In the genomic region with DNA sequence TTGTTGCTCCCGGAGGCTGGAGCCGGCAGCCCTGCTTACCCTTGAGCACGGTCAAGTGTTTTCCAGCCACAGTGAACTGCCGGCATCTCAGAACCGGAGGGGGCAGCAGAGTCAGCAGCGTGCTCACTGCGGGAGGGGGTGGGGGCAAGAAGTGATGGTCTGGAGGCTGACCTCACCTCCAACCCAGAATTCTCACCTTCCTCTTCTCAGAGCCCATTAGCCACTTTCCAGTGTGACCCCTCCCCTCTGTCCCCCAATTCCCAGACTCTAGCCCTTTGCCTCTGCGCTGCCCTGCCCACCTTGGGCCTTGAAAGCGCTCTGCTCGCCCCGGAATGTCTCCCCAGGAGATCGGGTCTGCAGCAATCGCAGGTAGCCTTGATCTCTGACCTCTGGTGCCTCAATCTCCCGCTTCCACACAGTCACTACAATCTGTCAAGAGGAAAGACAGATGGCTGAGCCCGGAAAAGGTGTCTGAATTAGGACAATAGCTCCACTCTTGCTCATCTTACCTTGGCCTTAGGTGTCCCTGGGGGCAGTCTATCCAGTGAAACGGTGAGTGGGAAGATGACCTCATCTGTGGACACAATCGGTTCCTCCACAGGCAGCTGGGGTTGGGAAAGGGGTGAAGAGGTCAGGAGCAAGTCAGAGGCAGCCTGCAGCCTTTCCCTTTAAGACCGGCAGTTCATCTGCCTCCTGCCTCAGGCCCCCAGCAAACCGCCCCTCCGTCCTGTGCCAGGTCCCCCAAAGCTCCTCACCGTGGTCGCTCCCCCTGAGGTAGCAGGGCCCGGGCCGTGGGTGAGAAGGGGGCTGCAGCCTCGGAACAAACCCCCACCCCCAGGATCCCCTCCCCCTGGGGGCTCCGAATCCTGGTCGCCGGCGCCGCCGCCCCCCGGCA, we compare ENCODE assay signal across 8 cellular contexts. TPM values are rescaled to one million over a fixed set of nuclear protein-coding genes. Genes with fewer than 3 reads are reported as not detected.
DNase-seq lines count a peak whose midpoint lies in the region; ATAC-seq, FAIRE-seq and TF ChIP-seq lines count a peak whose summit lies in the region.

No MANE protein-coding gene starts in this region.

- peaks cover 16% of the 10 kb centered on the region for H3K36me3 Mint-ChIP-seq in stimulated activated memory B cell treated with anti-CD40 and anti-IgM and Interleukin-4, amounts not matched to agents 10 μg/mL and 1 μg/mL and 100 μg/mL, for 72 hours

- peak; percentile 80 for ATAC-seq in K562
- ATAC-seq in stimulated activated memory B cell treated with anti-CD40 and anti-IgM and Interleukin-4, amounts not matched to agents 10 μg/mL and 1 μg/mL and 100 μg/mL, for 72 hours, result peak; percentile 21
- ATAC-seq in HG03521 (IDR thresholded peaks at IDR 0.05; ENCODE audit: unreplicated experiment), result no peak
- ATAC-seq in GM21737 (IDR thresholded peaks at IDR 0.05; ENCODE audit: unreplicated experiment), result no peak

- H4K20me1 ChIP-seq in K562 (replicated peaks; ENCODE audit: control insufficient read depth, insufficient read depth, low read length), result peaks cover 10% of the 10 kb centered on the region

- H3K9me3 Mint-ChIP-seq in stimulated activated memory B cell treated with anti-CD40 and anti-IgM and Interleukin-4, amounts not matched to agents 10 μg/mL and 1 μg/mL and 100 μg/mL, for 72 hours, result no peaks in the 10 kb centered on the region

- H3K4me3 Mint-ChIP-seq in stimulated activated memory B cell treated with anti-CD40 and anti-IgM and Interleukin-4, amounts not matched to agents 10 μg/mL and 1 μg/mL and 100 μg/mL, for 72 hours, result peak overlapping the region; percentile 85

- TF ChIP-seq RAD21 in K562 (CRISPR knock-in tag; conservative IDR thresholded peaks at IDR 0.05 in 1 of 2, IDR thresholded peaks at IDR 0.05 in 1 of 2), result peak; percentile 8 to 40; a peak in 2 of 4 replicates

- peaks cover 30% of the 10 kb centered on the region for H3K79me2 ChIP-seq in K562 (ENCODE audit: control insufficient read depth, insufficient read depth, low read length)

- H3K27me3 Mint-ChIP-seq in stimulated activated memory B cell treated with anti-CD40 and anti-IgM and Interleukin-4, amounts not matched to agents 10 μg/mL and 1 μg/mL and 100 μg/mL, for 72 hours, result no peaks in the 10 kb centered on the region

- peaks cover 46% of the 10 kb centered on the region for H3K4me1 Mint-ChIP-seq in stimulated activated memory B cell treated with anti-CD40 and anti-IgM and Interleukin-4, amounts not matched to agents 10 μg/mL and 1 μg/mL and 100 μg/mL, for 72 hours

- peak overlapping the region; percentile 91 for H3K27ac ChIP-seq in K562 (ENCODE audit: extremely low read depth, low read depth, low read length)

- POLR2A ChIA-PET in K562 (lab: Yijun Ruan, JAX), result interaction anchor here (0.7 to 2.1 kb wide), 7 partner anchors 10 to 140 kb away, joined by 3 to 8 read pairs (median 3); no protein-coding TSS in a partner anchor

- H3K4me2 ChIP-seq in K562 (ENCODE audit: insufficient read depth, low read length), result peak overlapping the region; percentile 89

- peaks cover 4% of the 10 kb centered on the region for H3K36me3 ChIP-seq in MG63
- H3K36me3 ChIP-seq in K562 (ENCODE audit: control insufficient read depth, insufficient read depth, low read length), result peaks cover 45% of the 10 kb centered on the region

- DNase-seq in MG63 (peak; percentile 45), K562 (ENCODE audit: extremely low read depth in 1 of 4, low spot score in 3 of 4) (peak; percentile 62 to 88 (median 73)), iPS-NIHi7 (ENCODE audit: extremely low spot score) (peak; percentile 40), T-helper 9 cell (no peak)

- H2AFZ ChIP-seq in K562 (ENCODE audit: low read depth, low read length), result no peak overlapping the region

- intact Hi-C loops in K562 (cut with micrococcal nuclease), result loop anchor here (1.0 to 5.0 kb wide), 3 partner anchors 10 to 115 kb away; no protein-coding TSS in a partner anchor

- CTCF ChIA-PET in K562 (lab: Yijun Ruan, JAX; ENCODE audit: low intra/inter-chr PET ratio), result no interaction called here

- peaks cover 30 to 74% of the 10 kb centered on the region in 2 experiments for H3K4me1 ChIP-seq in K562 (replicated peaks in 1 of 2; ENCODE audit: control insufficient read depth in 2 of 2, insufficient read depth in 2 of 2, low read length in 2 of 2)

- peak; percentile 38; the same call in 1 of the 2 replicates for TF ChIP-seq POLR2A in K562 (conservative IDR thresholded peaks at IDR 0.05)

- H3K9me3 ChIP-seq in MG63 (no peaks in the 10 kb centered on the region), K562 (replicated peaks; ENCODE audit: control insufficient read depth, insufficient read depth, low read depth, low read length) (no peaks in the 10 kb centered on the region)

- in situ Hi-C loops in K562 (cut with MboI), result no loop called here

- H3K9ac ChIP-seq in K562 (ENCODE audit: insufficient read depth in 1 of 2, low read depth in 2 of 2, low read length in 2 of 2), result peak overlapping the region; percentile 90 to 98

- peak; percentile 66 to 81 (median 66) for TF ChIP-seq CTCF in K562 (IDR thresholded peaks at IDR 0.05 in 2 of 3, conservative IDR thresholded peaks at IDR 0.05 in 1 of 3; ENCODE audit: insufficient read depth in 2 of 3, low read depth in 1 of 3, low read length in 3 of 3)

- H3K27me3 ChIP-seq in MG63 (no peaks in the 10 kb centered on the region), K562 (ENCODE audit: control insufficient read depth in 2 of 2, insufficient read depth in 2 of 2, low read length in 2 of 2) (no peaks in the 10 kb centered on the region)

- FAIRE-seq in K562 (lab: Jason Lieb, UNC), result peak; percentile 73

- no peak for TF ChIP-seq EP300 in K562 (IDR thresholded peaks at IDR 0.05; ENCODE audit: low read length)

- WGBS in K562 (ENCODE audit: insufficient coverage, low coverage, missing lambda C conversion rate), result 4% methylated on average over 20 of the region's 32 CpGs

- H3K9me1 ChIP-seq in K562 (ENCODE audit: control insufficient read depth, insufficient read depth, low read length), result no peaks in the 10 kb centered on the region

- TSS peak; percentile 54 for BruUV-seq in K562 (replicated peaks; lab: Mats Ljungman, UMichigan)

- peak overlapping the region; percentile 95 for H3K4me3 ChIP-seq in GM08714 (ENCODE audit: low read length)
- H3K4me3 ChIP-seq in MG63, result peak overlapping the region; percentile 57
- peak overlapping the region; percentile 99 for H3K4me3 ChIP-seq in K562

- peak overlapping the region; percentile 82 for H3K27ac Mint-ChIP-seq in stimulated activated memory B cell treated with anti-CD40 and anti-IgM and Interleukin-4, amounts not matched to agents 10 μg/mL and 1 μg/mL and 100 μg/mL, for 72 hours

RNA-seq across cellular contexts. Expression of gene TRAPPC14, which starts 0.9 kb away (rescaled TPM):
- 0.22 and 3.0 TPM in 2 replicates for total RNA-seq in MG63 (2014; rRNA removed; shearing (Covaris generic); ENCODE audit: low replicate concordance)
- 86.1 and 225 TPM in 2 replicates for total RNA-seq in K562 (2011; cell fraction: chromatin; rRNA removed; ENCODE audit: low replicate concordance)
- 123 and 132 TPM in 2 replicates for total RNA-seq in K562 (2011; cell fraction: nucleolus; rRNA removed)
- total RNA-seq in K562 (2011; cell fraction: nucleoplasm; rRNA removed), result 95.7 and 101 TPM in 2 replicates
- total RNA-seq in K562 (2014; rRNA removed) (25.6 and 27.1 TPM in 2 replicates), K562 (2014; rRNA removed; fragmentation: Illumina TruSeq; extraction: Trizol) (7.6 and 9.9 TPM in 2 replicates), K562 (2015; rRNA removed; fragmentation: Illumina TruSeq; extraction: Trizol) (17.4 and 18.2 TPM in 2 replicates), K562 (2021) (38.2 and 45.9 TPM in 2 replicates)
- polyA plus RNA-seq in K562 (2011; rRNA removed) (5.4 and 12.1 TPM in 2 replicates), K562 (2014; fragmentation: Illumina TruSeq; extraction: Trizol) (20.5 and 29.3 TPM in 2 replicates), K562 (2014; fragmentation: Nextera tagmentation; extraction: Ambion mirVana) (under 1 TPM; 0.42 to 0.55 TPM), K562 (2014; rRNA removed) (27.9 and 43.8 TPM in 2 replicates)
- 7.4 and 10.1 TPM in 2 replicates for polyA plus RNA-seq in K562 (2011; cell fraction: cytosol; rRNA removed)
- 91.6 and 168 TPM in 2 replicates for polyA plus RNA-seq in K562 (2011; cell fraction: nucleus; rRNA removed)
- polyA plus RNA-seq in K562 (2012), result 26.9 and 43.9 TPM in 2 replicates
- 4.9 and 6.1 TPM in 2 replicates for polyA minus RNA-seq in K562 (2011; rRNA and poly(A)+ RNA removed)
- polyA minus RNA-seq in K562 (2011; cell fraction: cytosol; rRNA and poly(A)+ RNA removed), result 6.9 and 7.9 TPM in 2 replicates
- polyA minus RNA-seq in K562 (2011; cell fraction: nucleus; rRNA and poly(A)+ RNA removed), result 41.7 and 45.6 TPM in 2 replicates

RNA-seq across cellular contexts. Expression of gene LAMTOR4, which starts 8.9 kb away (rescaled TPM):
- total RNA-seq in MG63 (2014; rRNA removed; shearing (Covaris generic); ENCODE audit: low replicate concordance), result 54.8 and 74.5 TPM in 2 replicates
- 44.1 and 100 TPM in 2 replicates for total RNA-seq in K562 (2011; cell fraction: chromatin; rRNA removed; ENCODE audit: low replicate concordance)
- total RNA-seq in K562 (2011; cell fraction: nucleolus; rRNA removed), result 87.9 and 91.2 TPM in 2 replicates
- total RNA-seq in K562 (2011; cell fraction: nucleoplasm; rRNA removed), result 91.3 and 109 TPM in 2 replicates
- 231 and 275 TPM in 2 replicates for total RNA-seq in K562 (2014; rRNA removed)
- total RNA-seq in K562 (2014; rRNA removed; fragmentation: Illumina TruSeq; extraction: Trizol), result 52.6 and 79.6 TPM in 2 replicates
- 139 and 152 TPM in 2 replicates for total RNA-seq in K562 (2015; rRNA removed; fragmentation: Illumina TruSeq; extraction: Trizol)
- total RNA-seq in K562 (2021), result 183 and 195 TPM in 2 replicates
- 154 and 162 TPM in 2 replicates for polyA plus RNA-seq in K562 (2011; rRNA removed)
- polyA plus RNA-seq in K562 (2011; cell fraction: cytosol; rRNA removed), result 371 and 576 TPM in 2 replicates
- 164 and 218 TPM in 2 replicates for polyA plus RNA-seq in K562 (2011; cell fraction: nucleus; rRNA removed)
- polyA plus RNA-seq in K562 (2012), result 237 and 248 TPM in 2 replicates
- 114 and 145 TPM in 2 replicates for polyA plus RNA-seq in K562 (2014; fragmentation: Illumina TruSeq; extraction: Trizol)
- polyA plus RNA-seq in K562 (2014; fragmentation: Nextera tagmentation; extraction: Ambion mirVana), result 100 to 1,000 TPM; 206 to 314 TPM
- 299 and 307 TPM in 2 replicates for polyA plus RNA-seq in K562 (2014; rRNA removed)
- 21.6 and 37.2 TPM in 2 replicates for polyA minus RNA-seq in K562 (2011; rRNA and poly(A)+ RNA removed)
- 32.1 and 32.2 TPM in 2 replicates for polyA minus RNA-seq in K562 (2011; cell fraction: cytosol; rRNA and poly(A)+ RNA removed)
- 19.7 and 21.4 TPM in 2 replicates for polyA minus RNA-seq in K562 (2011; cell fraction: nucleus; rRNA and poly(A)+ RNA removed)

RNA-seq across cellular contexts. Expression of gene GAL3ST4, which starts 10.8 kb away (rescaled TPM):
- total RNA-seq in MG63 (2014; rRNA removed; shearing (Covaris generic); ENCODE audit: low replicate concordance), result 0.44 TPM in 1 of 2 replicates, not detected in the other
- 1.3 and 3.7 TPM in 2 replicates for total RNA-seq in K562 (2011; cell fraction: chromatin; rRNA removed; ENCODE audit: low replicate concordance)
- total RNA-seq in K562 (2011; cell fraction: nucleolus; rRNA removed), result 2.1 and 2.2 TPM in 2 replicates
- 1.8 and 2.9 TPM in 2 replicates for total RNA-seq in K562 (2011; cell fraction: nucleoplasm; rRNA removed)
- 0.05 and 0.37 TPM in 2 replicates for total RNA-seq in K562 (2014; rRNA removed)
- 0.16 and 0.18 TPM in 2 replicates for total RNA-seq in K562 (2014; rRNA removed; fragmentation: Illumina TruSeq; extraction: Trizol)
- total RNA-seq in K562 (2015; rRNA removed; fragmentation: Illumina TruSeq; extraction: Trizol), result 0.25 and 0.41 TPM in 2 replicates
- 0.54 and 1.0 TPM in 2 replicates for total RNA-seq in K562 (2021)
- polyA plus RNA-seq in K562 (2011; rRNA removed), result 0.60 and 1.7 TPM in 2 replicates
- 1.5 and 2.0 TPM in 2 replicates for polyA plus RNA-seq in K562 (2011; cell fraction: cytosol; rRNA removed)
- polyA plus RNA-seq in K562 (2011; cell fraction: nucleus; rRNA removed), result 4.9 and 6.0 TPM in 2 replicates
- 1.1 and 2.6 TPM in 2 replicates for polyA plus RNA-seq in K562 (2012)
- 0.96 and 1.2 TPM in 2 replicates for polyA plus RNA-seq in K562 (2014; fragmentation: Illumina TruSeq; extraction: Trizol)
- under 1 TPM; 0.15 to 0.18 TPM for polyA plus RNA-seq in K562 (2014; fragmentation: Nextera tagmentation; extraction: Ambion mirVana)
- 0.88 and 0.98 TPM in 2 replicates for polyA plus RNA-seq in K562 (2014; rRNA removed)
- 0.28 and 0.57 TPM in 2 replicates for polyA minus RNA-seq in K562 (2011; rRNA and poly(A)+ RNA removed)
- polyA minus RNA-seq in K562 (2011; cell fraction: cytosol; rRNA and poly(A)+ RNA removed), result 0.91 TPM in 1 of 2 replicates, not detected in the other
- polyA minus RNA-seq in K562 (2011; cell fraction: nucleus; rRNA and poly(A)+ RNA removed), result 0.13 and 0.44 TPM in 2 replicates

RNA-seq across cellular contexts. Expression of gene GPC2, which starts 19.6 kb away (rescaled TPM):
- total RNA-seq in MG63 (2014; rRNA removed; shearing (Covaris generic); ENCODE audit: low replicate concordance), result 0.33 TPM in 1 of 2 replicates, not detected in the other
- 6.5 and 21.7 TPM in 2 replicates for total RNA-seq in K562 (2011; cell fraction: chromatin; rRNA removed; ENCODE audit: low replicate concordance)
- total RNA-seq in K562 (2011; cell fraction: nucleolus; rRNA removed), result 15.8 and 17.7 TPM in 2 replicates
- total RNA-seq in K562 (2011; cell fraction: nucleoplasm; rRNA removed), result 10.9 and 11.9 TPM in 2 replicates
- total RNA-seq in K562 (2014; rRNA removed), result 1.7 and 3.2 TPM in 2 replicates
- 0.83 and 1.1 TPM in 2 replicates for total RNA-seq in K562 (2014; rRNA removed; fragmentation: Illumina TruSeq; extraction: Trizol)
- 1.1 and 1.3 TPM in 2 replicates for total RNA-seq in K562 (2015; rRNA removed; fragmentation: Illumina TruSeq; extraction: Trizol)
- 4.7 and 5.1 TPM in 2 replicates for total RNA-seq in K562 (2021)
- 1.5 and 3.7 TPM in 2 replicates for polyA plus RNA-seq in K562 (2011; rRNA removed)
- 3.8 and 4.6 TPM in 2 replicates for polyA plus RNA-seq in K562 (2011; cell fraction: cytosol; rRNA removed)
- polyA plus RNA-seq in K562 (2011; cell fraction: nucleus; rRNA removed), result 21.7 and 28.4 TPM in 2 replicates
- polyA plus RNA-seq in K562 (2012), result 2.0 and 5.0 TPM in 2 replicates
- 1.3 and 1.7 TPM in 2 replicates for polyA plus RNA-seq in K562 (2014; fragmentation: Illumina TruSeq; extraction: Trizol)
- polyA plus RNA-seq in K562 (2014; fragmentation: Nextera tagmentation; extraction: Ambion mirVana), result under 1 TPM in 1 of 2 experiments, not detected in 1; 0.06 TPM
- polyA plus RNA-seq in K562 (2014; rRNA removed), result 7.2 and 7.7 TPM in 2 replicates
- polyA minus RNA-seq in K562 (2011; rRNA and poly(A)+ RNA removed), result 1.4 and 1.6 TPM in 2 replicates
- 0.86 and 2.5 TPM in 2 replicates for polyA minus RNA-seq in K562 (2011; cell fraction: cytosol; rRNA and poly(A)+ RNA removed)
- polyA minus RNA-seq in K562 (2011; cell fraction: nucleus; rRNA and poly(A)+ RNA removed), result 9.3 and 10.2 TPM in 2 replicates

RNA-seq across cellular contexts. Expression of gene STAG3, which starts 20.1 kb away (rescaled TPM):
- total RNA-seq in MG63 (2014; rRNA removed; shearing (Covaris generic); ENCODE audit: low replicate concordance), result 0.13 TPM in 1 of 2 replicates, not detected in the other
- total RNA-seq in K562 (2011; cell fraction: chromatin; rRNA removed; ENCODE audit: low replicate concordance), result 12.2 and 23.8 TPM in 2 replicates
- 10.3 and 11.0 TPM in 2 replicates for total RNA-seq in K562 (2011; cell fraction: nucleolus; rRNA removed)
- total RNA-seq in K562 (2011; cell fraction: nucleoplasm; rRNA removed), result 9.9 and 10.9 TPM in 2 replicates
- total RNA-seq in K562 (2014; rRNA removed) (0.54 and 2.1 TPM in 2 replicates), K562 (2014; rRNA removed; fragmentation: Illumina TruSeq; extraction: Trizol) (0.96 and 1.7 TPM in 2 replicates), K562 (2015; rRNA removed; fragmentation: Illumina TruSeq; extraction: Trizol) (1.3 and 2.5 TPM in 2 replicates), K562 (2021) (1.7 and 2.5 TPM in 2 replicates)
- polyA plus RNA-seq in K562 (2011; rRNA removed) (2.4 and 5.1 TPM in 2 replicates), K562 (2014; fragmentation: Illumina TruSeq; extraction: Trizol) (1.3 and 1.6 TPM in 2 replicates), K562 (2014; fragmentation: Nextera tagmentation; extraction: Ambion mirVana) (1 to 10 TPM; 1.2 to 2.3 TPM), K562 (2014; rRNA removed) (1.3 and 1.9 TPM in 2 replicates)
- 1.5 and 3.0 TPM in 2 replicates for polyA plus RNA-seq in K562 (2011; cell fraction: cytosol; rRNA removed)
- polyA plus RNA-seq in K562 (2011; cell fraction: nucleus; rRNA removed), result 11.9 and 21.5 TPM in 2 replicates
- 4.9 and 11.1 TPM in 2 replicates for polyA plus RNA-seq in K562 (2012)
- 2.1 and 3.9 TPM in 2 replicates for polyA minus RNA-seq in K562 (2011; rRNA and poly(A)+ RNA removed)
- 1.6 and 2.0 TPM in 2 replicates for polyA minus RNA-seq in K562 (2011; cell fraction: cytosol; rRNA and poly(A)+ RNA removed)
- 3.2 and 6.4 TPM in 2 replicates for polyA minus RNA-seq in K562 (2011; cell fraction: nucleus; rRNA and poly(A)+ RNA removed)

Comparison
In these comparisons a context has a peak if more than half of its experiments do, and no peak if none do; other contexts are left out.
1. ATAC-seq: peak in K562 (single experiment) and stimulated activated memory B cell treated with anti-CD40 and anti-IgM and Interleukin-4, amounts not matched to agents 10 μg/mL and 1 μg/mL and 100 μg/mL, for 72 hours (single experiment); none in HG03521 (single experiment) and GM21737 (single experiment).
2. Peak in every context shown above with its lines, with median percentiles within 50 percentile points of each other: H3K4me3 ChIP-seq.